ENCODE assay signal across 17 cellular contexts in the genomic region with DNA sequence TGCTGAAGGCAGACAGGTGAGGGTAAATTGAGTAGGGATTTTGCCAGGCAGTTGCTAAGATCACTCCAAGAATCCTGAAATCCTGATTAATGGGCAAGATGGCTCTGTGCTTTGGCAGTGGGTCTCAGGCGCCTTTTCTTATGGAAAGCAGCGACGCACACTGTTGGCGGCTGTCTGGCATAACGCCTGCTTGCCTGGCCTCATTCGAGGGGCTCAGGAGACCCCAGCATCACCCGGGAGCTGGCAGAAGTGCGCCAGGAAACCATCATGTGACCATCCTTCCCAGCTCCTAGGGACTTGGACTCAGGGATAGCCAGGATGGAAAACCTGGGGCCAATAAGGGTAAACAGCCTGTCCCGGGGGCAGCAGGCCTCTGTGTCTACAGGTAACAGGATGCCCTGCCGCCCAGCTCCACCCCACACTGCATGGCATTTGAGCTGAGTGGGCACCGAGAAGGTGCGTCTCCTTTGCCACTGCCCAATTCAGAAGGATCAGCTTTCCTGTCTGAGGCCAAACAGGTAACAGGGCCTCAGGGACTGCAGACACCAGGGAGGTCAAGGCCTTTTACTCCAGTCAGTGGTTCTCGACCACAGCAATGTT.
DNase-seq lines count a peak whose midpoint lies in the region; TF ChIP-seq lines count a peak whose summit lies in the region.
"Had no signal": no experiment of that assay in that cellular context is flagged by ENCODE, and none has a peak within 500 bp of the region (broad histone marks: within the 10 kb centered on the region; RNA-seq: fewer than 3 reads in every experiment).

No MANE protein-coding gene starts in this region.

- CTCF ChIA-PET in activated CD4-positive, alpha-beta T cell treated with anti-CD3 and anti-CD28 coated beads, Interleukin-2, amount 10 ng/mL, durations not matched to agents 7 days and 5 days (lab: Charles Lee): interaction anchor here (0.9 to 1.9 kb wide), 5 partner anchors 9 to 74 kb away, joined by 3 to 5 read pairs (median 4); no protein-coding TSS in a partner anchor

- no peak overlapping the region for H2AK5ac ChIP-seq in mesenchymal stem cell (ENCODE audit: low read length, severe bottlenecking)

- H3K9me3 Mint-ChIP-seq in activated CD4-positive, alpha-beta T cell treated with anti-CD3 and anti-CD28 coated beads, Interleukin-2, amount 10 ng/mL, durations not matched to agents 7 days and 5 days: no peaks in the 10 kb centered on the region
- no peaks in the 10 kb centered on the region for H3K9me3 Mint-ChIP-seq in dendritic cell treated with granulocyte-macrophage colony-stimulating factor and Interleukin-4, amounts not matched to agents 40 ng/mL and 50 ng/mL, for 4 days
- no peaks in the 10 kb centered on the region for H3K9me3 Mint-ChIP-seq in activated T-cell treated with anti-CD3 and anti-CD28 coated beads, Interleukin-2, amount 50 U/mL, for 24 hours
- H3K9me3 Mint-ChIP-seq: activated T-helper 1 cell treated with anti-CD3 and anti-CD28 coated beads, Interleukin-12 subunit alpha, Interleukin-12 subunit beta, Interleukin-2, Interleukin-4 antibody, amounts not matched to agents 30 ng/mL and 10 ng/mL and 1 ng/mL, durations not matched to agents 14 hours and 24 hours and 36 hours; stimulated activated naive CD8-positive, alpha-beta T cell treated with anti-CD3 and anti-CD28 coated beads, Interleukin-15, Interleukin-2, amounts not matched to agents 100 ng/mL and 50 ng/mL, for 24 hours had no signal

- peaks cover 76% of the 10 kb centered on the region for H3K4me1 Mint-ChIP-seq in activated CD4-positive, alpha-beta T cell treated with anti-CD3 and anti-CD28 coated beads, Interleukin-2, amount 10 ng/mL, durations not matched to agents 7 days and 5 days
- H3K4me1 Mint-ChIP-seq in dendritic cell treated with granulocyte-macrophage colony-stimulating factor and Interleukin-4, amounts not matched to agents 40 ng/mL and 50 ng/mL, for 4 days (ENCODE audit: low read depth): peaks cover 100% of the 10 kb centered on the region
- peaks cover 92% of the 10 kb centered on the region for H3K4me1 Mint-ChIP-seq in activated T-cell treated with anti-CD3 and anti-CD28 coated beads, Interleukin-2, amount 50 U/mL, for 24 hours (ENCODE audit: low read depth)

- TF ChIP-seq CTCF in testis (IDR thresholded peaks at IDR 0.05) (no peak), vagina (IDR thresholded peaks at IDR 0.05) (no peak)

- H2BK12ac ChIP-seq in mesenchymal stem cell (ENCODE audit: low read length in 2 of 2): no peak overlapping the region

- no peak overlapping the region for H3K4ac ChIP-seq in mesenchymal stem cell (ENCODE audit: low read depth in 1 of 2, low read length in 2 of 2)

- H3K4me3 ChIP-seq in mesenchymal stem cell (ENCODE audit: insufficient read depth in 1 of 2, low read depth in 1 of 2, low read length in 2 of 2): peak overlapping the region in 1 of 2 experiments; percentile 58
- no peak overlapping the region for H3K4me3 ChIP-seq in testis
- H3K4me3 ChIP-seq in vagina: no peak overlapping the region
- H3K4me3 ChIP-seq: SJSA1 had no signal

- TF ChIP-seq POLR2A in testis (IDR thresholded peaks at IDR 0.05): no peak
- TF ChIP-seq POLR2A in vagina (IDR thresholded peaks at IDR 0.05): no peak

- H3K14ac ChIP-seq in mesenchymal stem cell (ENCODE audit: low read length in 2 of 2): no peak overlapping the region

- H3K27ac Mint-ChIP-seq in activated CD4-positive, alpha-beta T cell treated with anti-CD3 and anti-CD28 coated beads, Interleukin-2, amount 10 ng/mL, durations not matched to agents 7 days and 5 days: peak overlapping the region; percentile 98
- H3K27ac Mint-ChIP-seq in dendritic cell treated with granulocyte-macrophage colony-stimulating factor and Interleukin-4, amounts not matched to agents 40 ng/mL and 50 ng/mL, for 4 days: peak overlapping the region; percentile 83
- no peak overlapping the region for H3K27ac Mint-ChIP-seq in activated T-cell treated with anti-CD3 and anti-CD28 coated beads, Interleukin-2, amount 50 U/mL, for 24 hours
- H3K27ac Mint-ChIP-seq: activated T-helper 1 cell treated with anti-CD3 and anti-CD28 coated beads, Interleukin-12 subunit alpha, Interleukin-12 subunit beta, Interleukin-2, Interleukin-4 antibody, amounts not matched to agents 30 ng/mL and 10 ng/mL and 1 ng/mL, durations not matched to agents 14 hours and 24 hours and 36 hours; stimulated activated naive CD8-positive, alpha-beta T cell treated with anti-CD3 and anti-CD28 coated beads, Interleukin-15, Interleukin-2, amounts not matched to agents 100 ng/mL and 50 ng/mL, for 24 hours had no signal

- H3K36me3 Mint-ChIP-seq in activated CD4-positive, alpha-beta T cell treated with anti-CD3 and anti-CD28 coated beads, Interleukin-2, amount 10 ng/mL, durations not matched to agents 7 days and 5 days (ENCODE audit: low read depth): peaks cover 31% of the 10 kb centered on the region
- H3K36me3 Mint-ChIP-seq in dendritic cell treated with granulocyte-macrophage colony-stimulating factor and Interleukin-4, amounts not matched to agents 40 ng/mL and 50 ng/mL, for 4 days (ENCODE audit: low read depth): peaks cover 23% of the 10 kb centered on the region
- peaks cover 5% of the 10 kb centered on the region for H3K36me3 Mint-ChIP-seq in activated T-cell treated with anti-CD3 and anti-CD28 coated beads, Interleukin-2, amount 50 U/mL, for 24 hours (ENCODE audit: low read depth)

- H3K79me1 ChIP-seq in mesenchymal stem cell (replicated peaks; ENCODE audit: low read length, poor library complexity, severe bottlenecking): peaks cover 58% of the 10 kb centered on the region

- H3K27me3 ChIP-seq in mesenchymal stem cell (ENCODE audit: control insufficient read depth in 1 of 2, insufficient read depth in 1 of 2, low read length in 2 of 2): no peaks in the 10 kb centered on the region
- no peaks in the 10 kb centered on the region for H3K27me3 ChIP-seq in testis
- H3K27me3 ChIP-seq in vagina: no peaks in the 10 kb centered on the region
- H3K27me3 ChIP-seq: SJSA1 had no signal

- DNase-seq in activated CD4-positive, alpha-beta T cell treated with anti-CD3 and anti-CD28 coated beads, Interleukin-2, amount 10 ng/mL, durations not matched to agents 7 days and 5 days: no peak
- no peak for DNase-seq in activated CD4-positive, alpha-beta T cell treated with anti-CD3 and anti-CD28 coated beads for 1 hour
- DNase-seq in mesenchymal stem cell (no peak), testis (no peak), vagina (ENCODE audit: extremely low spot score in 2 of 2) (no peak), DMS79 treated with DMSO at 0.1 percent for 48 hours (lab: John Stamatoyannopoulos, UW) (no peak)
- no peak for DNase-seq in activated T-cell treated with anti-CD3 and anti-CD28 coated beads, Interleukin-2, amount 50 U/mL, for 24 hours
- DNase-seq: 8988T; activated CD4-positive, CD25-positive, alpha-beta regulatory T cell; NCI-H1436 treated with DMSO at 0.1 percent for 48 hours; NCI-H774; occipital lobe; stimulated activated CD4-positive, alpha-beta T cell treated with anti-CD3 and anti-CD28 coated beads, Interleukin-1b, Interleukin-23, amount 100 ng/mL, for 48 hours had no signal

- no peak overlapping the region for H3K18ac ChIP-seq in mesenchymal stem cell (ENCODE audit: low read depth in 1 of 2, low read length in 2 of 2)

- peaks cover 36% of the 10 kb centered on the region for H3K4me1 ChIP-seq in mesenchymal stem cell (ENCODE audit: control insufficient read depth, insufficient read depth, low read depth, low read length)
- peaks cover 87% of the 10 kb centered on the region for H3K4me1 ChIP-seq in testis
- peaks cover 92% of the 10 kb centered on the region for H3K4me1 ChIP-seq in vagina

- H3K9ac ChIP-seq in mesenchymal stem cell (ENCODE audit: low read length): peak overlapping the region; percentile 69

- no peak overlapping the region for H3K4me2 ChIP-seq in mesenchymal stem cell (ENCODE audit: low read length, poor library complexity, severe bottlenecking)

- H4K8ac ChIP-seq in mesenchymal stem cell (ENCODE audit: low read length): no peak overlapping the region

- intact Hi-C loops in dendritic cell treated with granulocyte-macrophage colony-stimulating factor and Interleukin-4, amounts not matched to agents 40 ng/mL and 50 ng/mL, for 4 days (cut with micrococcal nuclease): loop anchor here (5.0 kb wide), 1 partner anchor 37 kb away; no protein-coding TSS in a partner anchor
- intact Hi-C loops in testis (cut with DNase I; ENCODE audit: low total_unique reads): no loop called here
- intact Hi-C loops in vagina (cut with DNase I): no loop called here

- POLR2A ChIA-PET in activated CD4-positive, alpha-beta T cell treated with anti-CD3 and anti-CD28 coated beads, Interleukin-2, amount 10 ng/mL, durations not matched to agents 7 days and 5 days (lab: Charles Lee): no interaction called here

- H3K9me3 ChIP-seq in mesenchymal stem cell (ENCODE audit: control insufficient read depth, low read length) (no peaks in the 10 kb centered on the region), testis (no peaks in the 10 kb centered on the region), vagina (no peaks in the 10 kb centered on the region)
- H3K9me3 ChIP-seq: SJSA1 had no signal

- H3K4me3 Mint-ChIP-seq in activated CD4-positive, alpha-beta T cell treated with anti-CD3 and anti-CD28 coated beads, Interleukin-2, amount 10 ng/mL, durations not matched to agents 7 days and 5 days: no peak overlapping the region
- H3K4me3 Mint-ChIP-seq in dendritic cell treated with granulocyte-macrophage colony-stimulating factor and Interleukin-4, amounts not matched to agents 40 ng/mL and 50 ng/mL, for 4 days: no peak overlapping the region
- no peak overlapping the region for H3K4me3 Mint-ChIP-seq in activated T-cell treated with anti-CD3 and anti-CD28 coated beads, Interleukin-2, amount 50 U/mL, for 24 hours
- H3K4me3 Mint-ChIP-seq: activated T-helper 1 cell treated with anti-CD3 and anti-CD28 coated beads, Interleukin-12 subunit alpha, Interleukin-12 subunit beta, Interleukin-2, Interleukin-4 antibody, amounts not matched to agents 30 ng/mL and 10 ng/mL and 1 ng/mL, durations not matched to agents 14 hours and 24 hours and 36 hours; stimulated activated naive CD8-positive, alpha-beta T cell treated with anti-CD3 and anti-CD28 coated beads, Interleukin-15, Interleukin-2, amounts not matched to agents 100 ng/mL and 50 ng/mL, for 24 hours had no signal

- H4K91ac ChIP-seq in mesenchymal stem cell (ENCODE audit: low read length): no peak overlapping the region

- H2BK5ac ChIP-seq in mesenchymal stem cell (ENCODE audit: low read depth, low read length, poor library complexity, severe bottlenecking): no peak overlapping the region

- no peak overlapping the region for H3K23ac ChIP-seq in mesenchymal stem cell (ENCODE audit: low read length in 2 of 2)

- no peaks in the 10 kb centered on the region for H3K27me3 Mint-ChIP-seq in activated CD4-positive, alpha-beta T cell treated with anti-CD3 and anti-CD28 coated beads, Interleukin-2, amount 10 ng/mL, durations not matched to agents 7 days and 5 days
- H3K27me3 Mint-ChIP-seq in dendritic cell treated with granulocyte-macrophage colony-stimulating factor and Interleukin-4, amounts not matched to agents 40 ng/mL and 50 ng/mL, for 4 days: no peaks in the 10 kb centered on the region
- no peaks in the 10 kb centered on the region for H3K27me3 Mint-ChIP-seq in activated T-cell treated with anti-CD3 and anti-CD28 coated beads, Interleukin-2, amount 50 U/mL, for 24 hours
- H3K27me3 Mint-ChIP-seq: stimulated activated naive CD8-positive, alpha-beta T cell treated with anti-CD3 and anti-CD28 coated beads, Interleukin-15, Interleukin-2, amounts not matched to agents 100 ng/mL and 50 ng/mL, for 24 hours had no signal

- H3K36me3 ChIP-seq in mesenchymal stem cell (ENCODE audit: control insufficient read depth in 1 of 2, insufficient read depth in 2 of 2, low read depth in 1 of 2, low read length in 2 of 2): peaks cover 3 to 11% of the 10 kb centered on the region in 2 experiments
- no peaks in the 10 kb centered on the region for H3K36me3 ChIP-seq in testis (ENCODE audit: low read depth, missing control alignments)
- H3K36me3 ChIP-seq in vagina: no peaks in the 10 kb centered on the region
- H3K36me3 ChIP-seq: SJSA1 had no signal

- H2BK120ac ChIP-seq in mesenchymal stem cell (ENCODE audit: low read depth, low read length): no peak overlapping the region

- H3K27ac ChIP-seq in mesenchymal stem cell (ENCODE audit: low read length, poor library complexity, severe bottlenecking) (no peak overlapping the region), testis (peak overlapping the region; percentile 36 to 78), vagina (no peak overlapping the region)
- H3K27ac ChIP-seq: SJSA1 had no signal

- 96% methylated on average over 13 of the region's 13 CpGs for WGBS in mesenchymal stem cell
- WGBS in testis, 2 donors: 91 to 92% methylated on average over 8 to 13 of the region's 13 CpGs

- H2BK15ac ChIP-seq in mesenchymal stem cell (ENCODE audit: low read depth, poor library complexity, severe bottlenecking): no peak overlapping the region

- H2AFZ ChIP-seq in mesenchymal stem cell (ENCODE audit: low read depth, low read length): no peak overlapping the region

Comparison
In these comparisons a context has a peak if more than half of its experiments do, and no peak if none do; other contexts are left out.
1. H3K27ac ChIP-seq: peak in testis (2 of 2); none in mesenchymal stem cell (single experiment) and vagina (single experiment).